10 cellular contexts compared by ENCODE assay signal in the genomic region with DNA sequence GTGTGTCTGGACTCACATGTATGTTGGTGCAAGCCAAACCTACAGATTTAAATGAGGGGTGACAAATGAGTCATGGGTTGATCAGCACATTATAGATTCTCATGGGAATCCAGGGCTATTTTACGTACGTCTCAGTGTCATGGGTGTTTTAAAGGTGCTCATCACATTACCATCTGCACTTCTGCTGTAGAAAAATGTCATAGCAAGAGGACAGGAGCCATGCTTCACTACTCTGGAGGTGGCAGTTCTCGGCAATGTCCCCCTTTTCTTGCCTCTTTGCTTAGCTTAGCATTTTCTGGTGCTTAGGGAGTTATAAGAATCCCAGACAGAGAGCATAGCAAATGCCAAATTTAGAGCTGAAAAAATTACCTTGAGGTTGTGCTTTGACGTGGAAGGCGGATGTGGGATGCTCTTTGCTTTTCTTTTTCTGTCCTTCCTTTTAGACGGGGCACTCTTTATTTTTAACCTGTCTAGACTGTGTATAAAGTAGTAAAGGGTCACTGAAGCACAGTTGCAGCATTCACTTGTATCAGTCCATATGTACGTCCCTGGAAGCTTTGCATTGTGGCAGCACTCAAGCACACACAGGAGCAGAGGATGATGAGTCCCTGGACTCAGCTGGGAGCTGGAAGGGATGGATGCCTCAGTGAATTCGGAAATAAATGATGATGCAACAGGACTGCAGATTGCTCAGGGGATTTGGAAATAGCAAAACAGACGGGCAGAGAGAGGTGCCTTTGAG.
DNase-seq lines count a peak whose midpoint lies in the region; ATAC-seq and TF ChIP-seq lines count a peak whose summit lies in the region.
"Had no signal": no experiment of that assay in that cellular context is flagged by ENCODE, and none has a peak within 500 bp of the region (broad histone marks: within the 10 kb centered on the region; RNA-seq: fewer than 3 reads in every experiment).

No MANE protein-coding gene starts in this region.

- H3K4me3 Mint-ChIP-seq in natural killer cell treated with Interleukin-12 subunit alpha and Interleukin-12 subunit beta and Interleukin-15 and Interleukin-18, amount 100 ng/mL, for 72 hours = no peak overlapping the region
- H3K4me3 Mint-ChIP-seq: activated naive CD8-positive, alpha-beta T cell treated with anti-CD3 and anti-CD28 coated beads, Interleukin-2, amount 50 U/mL, for 24 hours; CD8-positive, alpha-beta T cell had no signal

- ATAC-seq in GM19452 (IDR thresholded peaks at IDR 0.05; ENCODE audit: unreplicated experiment) (peak; percentile 70), HG03342 (IDR thresholded peaks at IDR 0.05; ENCODE audit: unreplicated experiment) (peak; percentile 59), HG03025 (IDR thresholded peaks at IDR 0.05; ENCODE audit: low FRiP score, unreplicated experiment) (no peak)
- ATAC-seq in natural killer cell treated with Interleukin-12 subunit alpha and Interleukin-12 subunit beta and Interleukin-15 and Interleukin-18, amount 100 ng/mL, for 72 hours = no peak
- ATAC-seq: activated naive CD8-positive, alpha-beta T cell treated with anti-CD3 and anti-CD28 coated beads, Interleukin-2, amount 50 U/mL, for 24 hours; CD8-positive, alpha-beta T cell had no signal

- H3K79me2 ChIP-seq in DOHH2 (ENCODE audit: control insufficient read depth, low read length) = no peaks in the 10 kb centered on the region

- no peaks in the 10 kb centered on the region for H3K36me3 ChIP-seq in DOHH2 (ENCODE audit: control insufficient read depth, low read length)
- no peaks in the 10 kb centered on the region for H3K36me3 ChIP-seq in effector memory CD4-positive, alpha-beta T cell (ENCODE audit: control insufficient read depth, insufficient read depth, low read length)

- H3K9me3 Mint-ChIP-seq in natural killer cell treated with Interleukin-12 subunit alpha and Interleukin-12 subunit beta and Interleukin-15 and Interleukin-18, amount 100 ng/mL, for 72 hours = no peaks in the 10 kb centered on the region
- H3K9me3 Mint-ChIP-seq: activated naive CD8-positive, alpha-beta T cell treated with anti-CD3 and anti-CD28 coated beads, Interleukin-2, amount 50 U/mL, for 24 hours; CD8-positive, alpha-beta T cell had no signal

- peaks cover 28% of the 10 kb centered on the region for H3K4me1 ChIP-seq in DOHH2 (ENCODE audit: control insufficient read depth, low read length)
- no peaks in the 10 kb centered on the region for H3K4me1 ChIP-seq in effector memory CD4-positive, alpha-beta T cell (ENCODE audit: control insufficient read depth, insufficient read depth, low read length, poor library complexity, severe bottlenecking)

- peak; percentile 33 for DNase-seq in epithelial cell of esophagus (ENCODE audit: low read depth)
- no peak for DNase-seq in effector memory CD4-positive, alpha-beta T cell
- DNase-seq in natural killer cell treated with Interleukin-12 subunit alpha and Interleukin-12 subunit beta and Interleukin-15 and Interleukin-18, amount 100 ng/mL, for 72 hours (ENCODE audit: low spot score) = no peak
- no peak for DNase-seq in DMS153 (lab: John Stamatoyannopoulos, UW)
- DNase-seq: activated naive CD8-positive, alpha-beta T cell treated with anti-CD3 and anti-CD28 coated beads, Interleukin-2, amount 50 U/mL, for 24 hours; CD8-positive, alpha-beta T cell had no signal

- H3K4me3 ChIP-seq in DOHH2 (ENCODE audit: low read length) = peak overlapping the region; percentile 36
- H3K4me3 ChIP-seq in epithelial cell of esophagus (ENCODE audit: low read length) = no peak overlapping the region
- H3K4me3 ChIP-seq in effector memory CD4-positive, alpha-beta T cell (ENCODE audit: insufficient read depth, low read depth, low read length, poor library complexity, severe bottlenecking) = no peak overlapping the region

- no peaks in the 10 kb centered on the region for H3K4me1 Mint-ChIP-seq in natural killer cell treated with Interleukin-12 subunit alpha and Interleukin-12 subunit beta and Interleukin-15 and Interleukin-18, amount 100 ng/mL, for 72 hours (ENCODE audit: low read depth in 2 of 2)
- H3K4me1 Mint-ChIP-seq: activated naive CD8-positive, alpha-beta T cell treated with anti-CD3 and anti-CD28 coated beads, Interleukin-2, amount 50 U/mL, for 24 hours had no signal

- no peaks in the 10 kb centered on the region for H3K27me3 ChIP-seq in DOHH2 (ENCODE audit: control insufficient read depth, low read length)
- H3K27me3 ChIP-seq in effector memory CD4-positive, alpha-beta T cell (replicated peaks; ENCODE audit: control insufficient read depth, insufficient read depth, low read length, poor library complexity, severe bottlenecking) = no peaks in the 10 kb centered on the region

- peak overlapping the region; percentile 57 for H3K4me2 ChIP-seq in DOHH2 (ENCODE audit: low read length)

- no peak for TF ChIP-seq CTCF in DOHH2 (IDR thresholded peaks at IDR 0.05; ENCODE audit: low read depth, low read length, poor library complexity, severe bottlenecking)
- TF ChIP-seq CTCF in epithelial cell of esophagus (IDR thresholded peaks at IDR 0.05; ENCODE audit: insufficient read depth, low read depth, low read length, missing control alignments) = no peak

- H3K9me2 ChIP-seq in DOHH2 (replicated peaks; ENCODE audit: control insufficient read depth, low read length) = no peaks in the 10 kb centered on the region

- no peak overlapping the region for H3K27ac Mint-ChIP-seq in natural killer cell treated with Interleukin-12 subunit alpha and Interleukin-12 subunit beta and Interleukin-15 and Interleukin-18, amount 100 ng/mL, for 72 hours
- H3K27ac Mint-ChIP-seq: activated naive CD8-positive, alpha-beta T cell treated with anti-CD3 and anti-CD28 coated beads, Interleukin-2, amount 50 U/mL, for 24 hours; CD8-positive, alpha-beta T cell had no signal

- H3K9me3 ChIP-seq in DOHH2 (ENCODE audit: control insufficient read depth, insufficient read depth, low read length) = no peaks in the 10 kb centered on the region
- no peaks in the 10 kb centered on the region for H3K9me3 ChIP-seq in effector memory CD4-positive, alpha-beta T cell (ENCODE audit: control insufficient read depth, low read length)

- no peaks in the 10 kb centered on the region for H3F3A ChIP-seq in DOHH2 (ENCODE audit: control insufficient read depth, insufficient read depth)

- no peaks in the 10 kb centered on the region for H4K20me1 ChIP-seq in DOHH2 (ENCODE audit: control insufficient read depth, insufficient read depth, low read depth, low read length)

- no peaks in the 10 kb centered on the region for H3K36me3 Mint-ChIP-seq in natural killer cell treated with Interleukin-12 subunit alpha and Interleukin-12 subunit beta and Interleukin-15 and Interleukin-18, amount 100 ng/mL, for 72 hours
- H3K36me3 Mint-ChIP-seq: CD8-positive, alpha-beta T cell had no signal

- H3K27me3 Mint-ChIP-seq in natural killer cell treated with Interleukin-12 subunit alpha and Interleukin-12 subunit beta and Interleukin-15 and Interleukin-18, amount 100 ng/mL, for 72 hours = peaks cover 0 to 10% of the 10 kb centered on the region in 2 donors

- H3K27ac ChIP-seq in DOHH2 (ENCODE audit: low read depth, low read length) = peak overlapping the region; percentile 61
- no peak overlapping the region for H3K27ac ChIP-seq in effector memory CD4-positive, alpha-beta T cell (ENCODE audit: insufficient read depth, low read length, poor library complexity, severe bottlenecking)

Comparison
In these comparisons a context has a peak if more than half of its experiments do, and no peak if none do; other contexts are left out.
1. ATAC-seq: peak in GM19452 (single experiment) and HG03342 (single experiment); none in HG03025 (single experiment) and natural killer cell treated with Interleukin-12 subunit alpha and Interleukin-12 subunit beta and Interleukin-15 and Interleukin-18, amount 100 ng/mL, for 72 hours (0 of 2).